8 cellular contexts compared by ENCODE assay signal in the genomic region with DNA sequence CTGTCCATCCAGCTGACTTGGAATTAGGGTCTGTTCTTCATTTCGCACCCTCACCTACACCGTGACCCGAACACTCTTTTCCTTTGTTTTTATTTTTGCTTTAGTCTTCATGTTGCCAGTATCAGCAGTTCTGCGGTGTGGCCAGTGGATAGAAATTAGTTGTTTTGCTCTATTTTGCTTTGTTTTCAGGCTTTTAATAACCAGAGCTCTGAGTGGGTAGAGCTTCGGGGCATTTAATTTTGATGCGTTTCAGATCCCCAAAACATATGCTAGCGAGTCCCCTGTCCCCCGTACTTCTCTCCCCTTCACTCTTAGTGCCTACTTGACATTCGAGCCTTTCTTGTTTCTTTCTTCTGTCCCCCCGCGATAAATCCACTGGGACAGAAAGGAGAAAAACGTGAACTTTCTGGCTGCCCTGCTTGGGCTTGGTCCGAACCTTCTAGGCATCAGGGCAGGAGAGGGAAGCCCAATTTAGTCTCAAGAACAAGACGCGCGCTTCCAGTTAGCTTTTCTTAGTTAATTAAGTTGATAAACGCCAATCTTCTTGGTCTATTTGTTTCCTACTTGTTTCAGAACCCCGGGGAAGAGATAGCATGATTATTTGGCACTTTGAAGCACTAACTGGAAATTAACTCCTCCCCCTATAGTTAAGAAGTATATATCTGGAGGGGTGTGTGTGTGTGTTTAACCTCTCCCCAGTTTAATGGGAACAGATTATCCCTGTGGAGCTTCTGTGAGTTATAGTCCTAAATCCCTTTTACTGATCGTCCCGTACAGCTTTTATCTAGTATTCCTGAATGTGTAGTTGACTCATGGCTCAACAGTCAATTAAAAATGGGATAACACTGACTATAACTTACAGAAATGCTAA. TPM values are rescaled to one million over a fixed set of nuclear protein-coding genes. Genes with fewer than 3 reads are reported as not detected.
A peak's percentile ranks its signal among the peaks of the same experiment; 100 is the strongest.
DNase-seq lines count a peak whose midpoint lies in the region; ATAC-seq, FAIRE-seq and TF ChIP-seq lines count a peak whose summit lies in the region.

No MANE protein-coding gene starts in this region.

- in situ Hi-C loops in HAP-1 (cut with MboI; ENCODE audit: low sequenced_read_pairs): no loop called here

- H3K4me1 ChIP-seq in HAP-1 (no peaks in the 10 kb centered on the region), prostate gland (replicated peaks) (peaks cover 8% of the 10 kb centered on the region)

- ATAC-seq in HG03469 (IDR thresholded peaks at IDR 0.05; ENCODE audit: unreplicated experiment): no peak

- peak overlapping the region; percentile 88 for H3K4me3 ChIP-seq in HAP-1
- H3K4me3 ChIP-seq in fibroblast of the aortic adventitia (ENCODE audit: low read depth, low read length): peak overlapping the region; percentile 90
- H3K4me3 ChIP-seq in prostate gland: peak overlapping the region; percentile 73 to 94

- DNase-seq in AML-193 (lab: John Stamatoyannopoulos, UW): peak; percentile 15 to 32
- DNase-seq in HAP-1 (ENCODE audit: low spot score in 2 of 2): peak in 1 of 2 experiments; percentile 37
- DNase-seq in fibroblast of the aortic adventitia (ENCODE audit: low read depth): peak; percentile 17
- peak; percentile 20 for DNase-seq in prostate gland (ENCODE audit: low spot score)
- DNase-seq in HTR-8/SVneo (ENCODE audit: insufficient read length, low spot score): no peak
- DNase-seq in stimulated activated CD4-positive, alpha-beta T cell treated with anti-CD3 and anti-CD28 coated beads, Interleukin-4, amount 100 ng/mL, for 24 hours: no peak

- TF ChIP-seq POLR2A in prostate gland (IDR thresholded peaks at IDR 0.05): no peak

- H3K27ac ChIP-seq in VCaP: peak overlapping the region; percentile 94
- peak overlapping the region; percentile 97 to 98 for H3K27ac ChIP-seq in prostate gland

- WGBS in prostate gland: 1% methylated on average over 20 of the region's 20 CpGs

- no peaks in the 10 kb centered on the region for H3K27me3 ChIP-seq in HAP-1 (ENCODE audit: low read depth)
- H3K27me3 ChIP-seq in prostate gland (replicated peaks; ENCODE audit: insufficient read depth): no peaks in the 10 kb centered on the region

- no peaks in the 10 kb centered on the region for H3K9me3 ChIP-seq in HAP-1
- H3K9me3 ChIP-seq in prostate gland: no peaks in the 10 kb centered on the region

- no peak for FAIRE-seq in HTR-8/SVneo (lab: Jason Lieb, UNC)

- H3K36me3 ChIP-seq in HAP-1 (replicated peaks) (no peaks in the 10 kb centered on the region), prostate gland (no peaks in the 10 kb centered on the region)

- intact Hi-C loops in prostate gland (cut with DNase I): loop anchor here (5.0 to 10.0 kb wide), 4 partner anchors 111 to 406 kb away; a partner anchor contains a TSS

- no peak for TF ChIP-seq CTCF in VCaP (conservative IDR thresholded peaks at IDR 0.05)
- no peak for TF ChIP-seq CTCF in fibroblast of the aortic adventitia (IDR thresholded peaks at IDR 0.05; ENCODE audit: insufficient read depth, low read length)
- no peak for TF ChIP-seq CTCF in prostate gland (IDR thresholded peaks at IDR 0.05)

RNA-seq across cellular contexts. Expression of a gene that starts 0.9 kb away (rescaled TPM):
- total RNA-seq in fibroblast of the aortic adventitia (ENCODE audit: low replicate concordance): 8.1 and 9.2 TPM in 2 replicates
- 10 to 100 TPM in 1 of 2 donors, 1 to 10 TPM in 1; 7.3 to 14.3 TPM for total RNA-seq in prostate gland

RNA-seq across cellular contexts. Expression of a gene that starts 1.1 kb away (rescaled TPM):
- total RNA-seq in fibroblast of the aortic adventitia (ENCODE audit: low replicate concordance): 16.7 and 22.6 TPM in 2 replicates
- total RNA-seq in prostate gland: 10 to 100 TPM; 19.8 to 35.7 TPM

Comparison
In these comparisons a context has a peak if more than half of its experiments do, and no peak if none do; other contexts are left out.
1. DNase-seq: peak in AML-193 (2 of 2), fibroblast of the aortic adventitia (single experiment) and prostate gland (single experiment); none in HTR-8/SVneo (single experiment) and stimulated activated CD4-positive, alpha-beta T cell treated with anti-CD3 and anti-CD28 coated beads, Interleukin-4, amount 100 ng/mL, for 24 hours (single experiment).
2. Peak in every context shown above with its lines, with median percentiles within 50 percentile points of each other: H3K4me3 ChIP-seq.